14 cellular contexts compared by ENCODE assay signal in the genomic region with DNA sequence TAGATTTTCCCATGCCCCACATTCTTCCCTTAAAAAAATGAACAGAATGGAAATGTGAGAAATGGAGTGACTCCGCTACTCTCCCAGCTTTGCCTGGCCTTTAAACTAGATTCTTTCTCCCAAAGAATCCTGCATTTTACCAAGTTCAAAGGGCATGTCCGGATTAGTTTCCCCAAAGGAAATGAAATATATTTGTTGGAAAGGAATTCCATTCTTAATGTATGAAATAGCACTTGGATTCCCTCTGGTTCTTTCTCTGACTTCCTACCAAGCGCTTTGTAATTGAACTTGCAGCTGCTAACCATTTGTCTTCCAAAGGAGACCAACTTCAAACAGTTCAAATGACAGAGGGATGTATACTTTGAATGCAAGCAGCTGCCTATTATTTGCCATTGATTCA. TPM values are rescaled to one million over a fixed set of nuclear protein-coding genes. Genes with fewer than 3 reads are reported as not detected.
DNase-seq lines count a peak whose midpoint lies in the region; TF ChIP-seq lines count a peak whose summit lies in the region.
"Had no signal": no experiment of that assay in that cellular context is flagged by ENCODE, and none has a peak within 500 bp of the region (broad histone marks: within the 10 kb centered on the region; RNA-seq: fewer than 3 reads in every experiment).

No MANE protein-coding gene starts in this region.

- H3K4me1 Mint-ChIP-seq in osteocyte (ENCODE audit: unreplicated experiment), result peaks cover 52% of the 10 kb centered on the region

- H3K27ac ChIP-seq in suprapubic skin, result no peak overlapping the region
- H3K27ac ChIP-seq: SK-N-MC had no signal

- no peaks in the 10 kb centered on the region for H3K36me3 Mint-ChIP-seq in osteocyte (ENCODE audit: unreplicated experiment)

- H3K27ac Mint-ChIP-seq in osteocyte (ENCODE audit: unreplicated experiment), result peak overlapping the region; percentile 65
- H3K27ac Mint-ChIP-seq: activated CD8-positive, alpha-beta T cell treated with anti-CD3 and anti-CD28 coated beads for 36 hours had no signal

- H3K4me1 ChIP-seq in suprapubic skin, result peaks cover 7% of the 10 kb centered on the region

- no peaks in the 10 kb centered on the region for H3K36me3 ChIP-seq in suprapubic skin

- H3K4me3 Mint-ChIP-seq in osteocyte (ENCODE audit: unreplicated experiment), result peak overlapping the region; percentile 29
- H3K4me3 Mint-ChIP-seq: activated CD8-positive, alpha-beta T cell treated with anti-CD3 and anti-CD28 coated beads for 36 hours had no signal

- DNase-seq in HCEC 1CT, result peak; percentile 36
- peak; percentile 22 for DNase-seq in NCI-H2081 treated with DMSO at 0.1 percent for 48 hours (lab: John Stamatoyannopoulos, UW)
- DNase-seq in fibroblast of gingiva (ENCODE audit: low read depth), result peak; percentile 26
- DNase-seq in osteocyte (ENCODE audit: extremely low spot score, unreplicated experiment), result no peak
- no peak for DNase-seq in SW480 (ENCODE audit: low spot score)
- no peak for DNase-seq in suprapubic skin (ENCODE audit: low spot score in 2 of 2)
- no peak for DNase-seq in occipital lobe (lab: John Stamatoyannopoulos, UW)
- DNase-seq: activated CD8-positive, alpha-beta T cell treated with anti-CD3 and anti-CD28 coated beads for 36 hours; body of pancreas; DMS79 treated with DMSO at 0.1 percent for 48 hours; glutamatergic neuron; naive thymus-derived CD4-positive, alpha-beta T cell; retina had no signal

- TF ChIP-seq EP300 in suprapubic skin (IDR thresholded peaks at IDR 0.05), result no peak

- no peak for TF ChIP-seq POLR2A in suprapubic skin (IDR thresholded peaks at IDR 0.05)

- no peaks in the 10 kb centered on the region for H3K27me3 ChIP-seq in suprapubic skin
- H3K27me3 ChIP-seq: body of pancreas had no signal

- no peaks in the 10 kb centered on the region for H3K9me3 Mint-ChIP-seq in osteocyte (ENCODE audit: unreplicated experiment)
- H3K9me3 Mint-ChIP-seq: activated CD8-positive, alpha-beta T cell treated with anti-CD3 and anti-CD28 coated beads for 36 hours had no signal

- TF ChIP-seq CTCF in osteocyte (IDR thresholded peaks at IDR 0.05) (no peak), suprapubic skin (IDR thresholded peaks at IDR 0.05) (no peak)

- no peak overlapping the region for H3K4me3 ChIP-seq in suprapubic skin
- H3K4me3 ChIP-seq: body of pancreas, SK-N-MC had no signal

- no peaks in the 10 kb centered on the region for H3K27me3 Mint-ChIP-seq in osteocyte (ENCODE audit: unreplicated experiment)
- H3K27me3 Mint-ChIP-seq: activated CD8-positive, alpha-beta T cell treated with anti-CD3 and anti-CD28 coated beads for 36 hours; naive thymus-derived CD4-positive, alpha-beta T cell had no signal

- WGBS in suprapubic skin, result 61% methylated on average over 3 of the region's 3 CpGs

- H3K9me3 ChIP-seq in suprapubic skin, result no peaks in the 10 kb centered on the region
- H3K9me3 ChIP-seq: body of pancreas had no signal

RNA-seq across cellular contexts. Expression of gene MAP2K1, which starts 18.9 kb away (rescaled TPM):
- 49.3 and 50.7 TPM in 2 replicates for total RNA-seq in osteocyte
- total RNA-seq in suprapubic skin, result 10 to 100 TPM; 23.6 to 31.0 (median 27.9) TPM
- 26.4 TPM for total RNA-seq in occipital lobe

RNA-seq across cellular contexts. Expression of gene TIPIN, which starts 49.1 kb away (rescaled TPM):
- 7.6 and 8.0 TPM in 2 replicates for total RNA-seq in osteocyte
- 1 to 10 TPM; 4.8 to 8.2 (median 7.0) TPM for total RNA-seq in suprapubic skin
- total RNA-seq in occipital lobe, result 19.8 TPM

Comparison
In these comparisons a context has a peak if more than half of its experiments do, and no peak if none do; other contexts are left out.
1. DNase-seq: peak in HCEC 1CT (single experiment), NCI-H2081 treated with DMSO at 0.1 percent for 48 hours (single experiment) and fibroblast of gingiva (single experiment); none in osteocyte (single experiment), SW480 (single experiment), suprapubic skin (0 of 2) and occipital lobe (single experiment).